In the genomic region with DNA sequence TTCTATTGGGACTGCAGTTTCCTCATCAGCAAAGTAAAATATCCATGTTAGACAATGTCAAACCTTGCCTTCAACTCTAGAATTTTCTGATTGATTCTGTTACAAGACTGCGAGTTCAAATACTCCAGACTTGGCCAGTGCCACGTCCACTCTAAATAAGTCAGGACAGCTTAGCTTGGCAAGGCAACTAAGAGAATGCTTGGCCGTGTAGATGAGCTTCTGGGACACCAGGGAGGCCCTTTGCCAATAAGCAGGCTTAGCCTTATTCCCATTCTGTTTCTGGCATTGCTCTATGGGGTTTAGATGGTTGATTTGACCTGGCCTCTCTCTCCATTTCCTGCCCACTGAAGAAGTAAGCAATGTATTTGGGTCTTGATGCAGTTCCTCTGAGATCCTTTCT, we compare ENCODE assay signal across 23 cellular contexts.
"Had no signal": no experiment of that assay in that cellular context is flagged by ENCODE, and none has a peak within 500 bp of the region (broad histone marks: within the 10 kb centered on the region; RNA-seq: fewer than 3 reads in every experiment).

No MANE protein-coding gene starts in this region.

- H3K4me3 ChIP-seq: K562 had no signal

- H3K4me2 ChIP-seq: KMS-11, SK-N-SH had no signal

- H3K9ac ChIP-seq: KMS-11, SK-N-SH had no signal

- H3K9me3 ChIP-seq: SK-N-SH had no signal

- ATAC-seq: K562, Panc1, PC-3 had no signal

- DNase-seq: MV-4-11, NCI-H1048, NCI-H1105, NCI-H1417 treated with DMSO at 0.1 percent for 48 hours, NCI-H146, NCI-H1694 treated with DMSO at 0.1 percent for 48 hours, NCI-H1930, NCI-H2081, NCI-H2107, NCI-H2227 treated with DMSO at 0.1 percent for 48 hours, NCI-H510A, NCI-H524 treated with DMSO at 0.1 percent for 48 hours, NCI-H69, NCI-H774, PC-3, SHP77, SK-N-SH, SW 1271 had no signal

- H3K27ac ChIP-seq: HL-60, KMS-11, RWPE1 had no signal
